In genomic region chr1:182604128-182604834, GRCh38 we compare ENCODE assay signal across 8 cellular contexts. TPM values are rescaled to one million over a fixed set of nuclear protein-coding genes. Genes with fewer than 3 reads are reported as not detected.
DNase-seq lines count a peak whose midpoint lies in the region; ATAC-seq, FAIRE-seq and TF ChIP-seq lines count a peak whose summit lies in the region.

A gene with protein sequence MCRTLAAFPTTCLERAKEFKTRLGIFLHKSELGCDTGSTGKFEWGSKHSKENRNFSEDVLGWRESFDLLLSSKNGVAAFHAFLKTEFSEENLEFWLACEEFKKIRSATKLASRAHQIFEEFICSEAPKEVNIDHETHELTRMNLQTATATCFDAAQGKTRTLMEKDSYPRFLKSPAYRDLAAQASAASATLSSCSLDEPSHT (minus strand): TSS chr1:182604389. CDS start chr1:182604259, 130 bp downstream.

- H3K27me3 ChIP-seq in mesendoderm (ENCODE audit: insufficient read depth, low read length, poor library complexity) = no peaks in the 10 kb centered on the region

- H2AK5ac ChIP-seq in mesendoderm (ENCODE audit: low read length) = peak within 1 kb of the TSS; percentile 6

- H3K23ac ChIP-seq in mesendoderm (ENCODE audit: low read length) = no peak within 1 kb of the TSS

- no peak within 1 kb of the TSS for H2BK15ac ChIP-seq in mesendoderm (replicated peaks; ENCODE audit: low read depth)

- peaks cover 15% of the 10 kb centered on the region for H3K36me3 ChIP-seq in mesendoderm (ENCODE audit: control insufficient read depth, insufficient read depth, low read length)

- no peak within 1 kb of the TSS for H4K5ac ChIP-seq in mesendoderm (ENCODE audit: low read length)

- H3K36me3 Mint-ChIP-seq in effector memory CD8-positive, alpha-beta T cell (ENCODE audit: insufficient read depth) = peaks cover 10% of the 10 kb centered on the region

- peaks cover 9% of the 10 kb centered on the region for H3K4me1 ChIP-seq in mesendoderm (ENCODE audit: control insufficient read depth, low read depth, low read length)

- H3K4ac ChIP-seq in mesendoderm (ENCODE audit: low read depth, low read length) = peak within 1 kb of the TSS; percentile 41

- no peak for TF ChIP-seq CTCF in GM20000 (IDR thresholded peaks at IDR 0.05; ENCODE audit: extremely low read depth, missing control alignments)

- no CpG with 5 or more reads among the region's 44 CpGs for WGBS in mesendoderm (ENCODE audit: extremely low coverage, insufficient coverage, low lambda C conversion rate)

- no peak within 1 kb of the TSS for H2BK120ac ChIP-seq in mesendoderm (ENCODE audit: low read depth, low read length)

- no peak for FAIRE-seq in HTR-8/SVneo (lab: Jason Lieb, UNC)

- H3K9me3 Mint-ChIP-seq in effector memory CD8-positive, alpha-beta T cell = no peaks in the 10 kb centered on the region

- H3K4me3 Mint-ChIP-seq in effector memory CD8-positive, alpha-beta T cell = peak within 1 kb of the TSS; percentile 77 to 80

- peaks cover 16% of the 10 kb centered on the region for H3K79me1 ChIP-seq in mesendoderm (ENCODE audit: low read length)

- peak within 1 kb of the TSS; percentile 90 for H3K9ac ChIP-seq in mesendoderm (ENCODE audit: low read length)

- peak within 1 kb of the TSS; percentile 61 for H2BK5ac ChIP-seq in mesendoderm (ENCODE audit: low read length)

- peak; percentile 88 for ATAC-seq in effector memory CD8-positive, alpha-beta T cell (replicated peaks)

- peak within 1 kb of the TSS; percentile 91 for H3K56ac ChIP-seq in mesendoderm (ENCODE audit: low read length)

- H3K4me1 Mint-ChIP-seq in effector memory CD8-positive, alpha-beta T cell (ENCODE audit: low read depth in 2 of 2) = peaks cover 16 to 17% of the 10 kb centered on the region in 2 donors

- H4K8ac ChIP-seq in mesendoderm (ENCODE audit: low read depth, low read length) = no peak within 1 kb of the TSS

- H3K18ac ChIP-seq in mesendoderm (ENCODE audit: low read length) = peak within 1 kb of the TSS; percentile 86

- H3K27me3 Mint-ChIP-seq in effector memory CD8-positive, alpha-beta T cell = peaks cover 28 to 29% of the 10 kb centered on the region in 2 donors

- no peak within 1 kb of the TSS for H3K27ac ChIP-seq in mesendoderm (ENCODE audit: low read depth, low read length)

- peak within 1 kb of the TSS; percentile 84 for H3K4me2 ChIP-seq in mesendoderm (ENCODE audit: low read length)

- DNase-seq in COLO829 (ENCODE audit: low spot score) = peak; percentile 88
- DNase-seq in GM20000 (ENCODE audit: low spot score) = peak; percentile 94
- peak; percentile 62 for DNase-seq in HTR-8/SVneo (ENCODE audit: insufficient read length, low spot score)
- DNase-seq in NOMO-1 treated with DMSO at 0.1 percent for 48 hours (lab: John Stamatoyannopoulos, UW; ENCODE audit: unreplicated experiment) = peak; percentile 81
- peak; percentile 91 to 94 (median 92) for DNase-seq in activated CD8-positive, alpha-beta memory T cell treated with anti-CD3 and anti-CD28 coated beads for 48 hours (ENCODE audit: low read depth in 2 of 3, low spot score in 2 of 3)
- peak; percentile 83 to 88 (median 88) for DNase-seq in effector memory CD8-positive, alpha-beta T cell
- peak; percentile 94 for DNase-seq in mesendoderm
- peak; percentile 75 for DNase-seq in stimulated activated CD8-positive, alpha-beta memory T cell treated with anti-CD3 and anti-CD28 coated beads, Interleukin-15, amount 100 ng/mL, for 24 hours (ENCODE audit: low read depth)

- no peak within 1 kb of the TSS for H3K27ac Mint-ChIP-seq in effector memory CD8-positive, alpha-beta T cell

- peak within 1 kb of the TSS; percentile 84 for H3K4me3 ChIP-seq in mesendoderm (ENCODE audit: low read length)

- peaks cover 36% of the 10 kb centered on the region for H3K79me2 ChIP-seq in mesendoderm (ENCODE audit: control insufficient read depth, insufficient read depth, low read length)

RNA-seq across cellular contexts. Expression of the gene that starts here (rescaled TPM):
- polyA plus RNA-seq in mesendoderm (2013, experiment 1 of 2) = 44.1 TPM
- 42.9 TPM for polyA plus RNA-seq in mesendoderm (2013, experiment 2 of 2)
